Comparison of ENCODE assay signal across 8 cellular contexts in genomic region chr7:116499168-116500070, GRCh38. TPM values are rescaled to one million over a fixed set of nuclear protein-coding genes. Genes with fewer than 3 reads are reported as not detected.
DNase-seq lines count a peak whose midpoint lies in the region; ATAC-seq and TF ChIP-seq lines count a peak whose summit lies in the region.

Gene CAV2, plus strand, starts transcription at chr7:116499738. Its CDS starts 44 bp downstream, at chr7:116499782.

- POLR2A ChIA-PET in activated CD4-positive, alpha-beta T cell treated with anti-CD3 and anti-CD28 coated beads for 36 hours (lab: Charles Lee): no interaction called here

- no peak within 1 kb of the TSS for H3K27ac Mint-ChIP-seq in activated CD4-positive, alpha-beta T cell treated with anti-CD3 and anti-CD28 coated beads for 36 hours

- ATAC-seq in activated CD4-positive, alpha-beta T cell treated with anti-CD3 and anti-CD28 coated beads for 36 hours: no peak
- ATAC-seq in HG03196 (IDR thresholded peaks at IDR 0.05; ENCODE audit: unreplicated experiment): peak; percentile 34

- peaks cover 2% of the 10 kb centered on the region for H3K9me3 Mint-ChIP-seq in activated CD4-positive, alpha-beta T cell treated with anti-CD3 and anti-CD28 coated beads for 36 hours (ENCODE audit: low read depth)

- TF ChIP-seq CTCF in WERI-Rb-1 (IDR thresholded peaks at IDR 0.05; ENCODE audit: low read depth, low read length): no peak
- no peak for TF ChIP-seq CTCF in thyroid gland (IDR thresholded peaks at IDR 0.05)

- H3K4me3 Mint-ChIP-seq in activated CD4-positive, alpha-beta T cell treated with anti-CD3 and anti-CD28 coated beads for 36 hours: peak within 1 kb of the TSS; percentile 43

- H3K4me1 Mint-ChIP-seq in activated CD4-positive, alpha-beta T cell treated with anti-CD3 and anti-CD28 coated beads for 36 hours: peaks cover 10% of the 10 kb centered on the region

- peak; percentile 34 to 89 for TF ChIP-seq POLR2A in thyroid gland (IDR thresholded peaks at IDR 0.05)

- WGBS in thyroid gland, 2 donors: 14 to 56% methylated on average over 4 to 14 of the region's 85 CpGs

- H3K27me3 Mint-ChIP-seq in activated CD4-positive, alpha-beta T cell treated with anti-CD3 and anti-CD28 coated beads for 36 hours: peaks cover 47% of the 10 kb centered on the region

- H3K36me3 Mint-ChIP-seq in activated CD4-positive, alpha-beta T cell treated with anti-CD3 and anti-CD28 coated beads for 36 hours (ENCODE audit: low read depth): no peaks in the 10 kb centered on the region

- intact Hi-C loops in activated CD4-positive, alpha-beta T cell treated with anti-CD3 and anti-CD28 coated beads for 36 hours (cut with DNase I, micrococcal nuclease): loop anchor here in 1 of 2 experiments (1.0 to 5.0 kb wide), 2 partner anchors 27 to 88 kb away; no protein-coding TSS in a partner anchor
- intact Hi-C loops in thyroid gland (cut with DNase I): no loop called here

- peak; percentile 31 for DNase-seq in activated CD4-positive, alpha-beta T cell treated with anti-CD3 and anti-CD28 coated beads for 36 hours
- DNase-seq in activated CD4-positive, alpha-beta T cell treated with anti-CD3 and anti-CD28 coated beads, Interleukin-2, amount 50 U/mL, for 1 hour: no peak
- DNase-seq in WERI-Rb-1: peak; percentile 32
- DNase-seq in epidermal melanocyte (ENCODE audit: insufficient read length, low spot score): peak; percentile 38
- DNase-seq in mesenteric fat pad (ENCODE audit: low spot score): peak; percentile 91
- peak; percentile 82 to 85 for DNase-seq in thyroid gland
- no peak for DNase-seq in superior temporal gyrus (ENCODE audit: extremely low spot score)

- H3K9me3 ChIP-seq in WERI-Rb-1 (ENCODE audit: severe bottlenecking) (peaks cover 5% of the 10 kb centered on the region), thyroid gland (no peaks in the 10 kb centered on the region)

- H3K4me3 ChIP-seq in WERI-Rb-1 (ENCODE audit: low read depth, low read length): peak within 1 kb of the TSS; percentile 50
- H3K4me3 ChIP-seq in thyroid gland (replicated peaks in 1 of 3): peak within 1 kb of the TSS; percentile 55 to 94 (median 87)

- CTCF ChIA-PET in activated CD4-positive, alpha-beta T cell treated with anti-CD3 and anti-CD28 coated beads for 36 hours (lab: Charles Lee): interaction anchor here (1.9 kb wide), 1 partner anchor 27 kb away, joined by 4 read pairs; no protein-coding TSS in a partner anchor

- H3K4me1 ChIP-seq in thyroid gland: peaks cover 15 to 29% of the 10 kb centered on the region in 2 donors

- H3K36me3 ChIP-seq in WERI-Rb-1: no peaks in the 10 kb centered on the region
- no peaks in the 10 kb centered on the region for H3K36me3 ChIP-seq in thyroid gland

- no peak within 1 kb of the TSS for H3K27ac ChIP-seq in WERI-Rb-1
- H3K27ac ChIP-seq in thyroid gland: peak within 1 kb of the TSS; percentile 97 to 98 (median 98)

- H3K27me3 ChIP-seq in WERI-Rb-1 (ENCODE audit: insufficient read depth, low read depth, severe bottlenecking) (peaks cover 50% of the 10 kb centered on the region), thyroid gland (no peaks in the 10 kb centered on the region)

RNA-seq across cellular contexts. Expression of gene CAV2, which starts in this region (rescaled TPM):
- total RNA-seq in activated CD4-positive, alpha-beta T cell treated with anti-CD3 and anti-CD28 coated beads for 36 hours: not detected
- 170 TPM for total RNA-seq in mesenteric fat pad
- 100 to 1,000 TPM; 210 to 331 (median 239) TPM for total RNA-seq in thyroid gland

Comparison
In these comparisons a context has a peak if more than half of its experiments do, and no peak if none do; other contexts are left out.
1. RNA of gene CAV2 (total RNA-seq): 210 to 331 TPM in thyroid gland and 170 TPM in mesenteric fat pad (single experiment); not detected in activated CD4-positive, alpha-beta T cell treated with anti-CD3 and anti-CD28 coated beads for 36 hours; every median in the first group is over 100 times any median in the second.
2. Peak in DNase-seq in activated CD4-positive, alpha-beta T cell treated with anti-CD3 and anti-CD28 coated beads for 36 hours; RNA of the gene not detected or under 1 TPM.
3. DNase-seq: peak in WERI-Rb-1 (single experiment), epidermal melanocyte (single experiment), mesenteric fat pad (single experiment) and thyroid gland (2 of 2); none in activated CD4-positive, alpha-beta T cell treated with anti-CD3 and anti-CD28 coated beads, Interleukin-2, amount 50 U/mL, for 1 hour (single experiment) and superior temporal gyrus (single experiment).